27 cellular contexts compared by ENCODE assay signal in genomic region chr4:66842401-66842800, GRCh38.
"Had no signal": no experiment of that assay in that cellular context is flagged by ENCODE, and none has a peak within 500 bp of the region (broad histone marks: within the 10 kb centered on the region; RNA-seq: fewer than 3 reads in every experiment).

No MANE protein-coding gene starts in this region.

- ATAC-seq: left colon; left lung; lower lobe of right lung; naive thymus-derived CD8-positive, alpha-beta T cell; pancreas; psoas muscle; right lobe of liver; stimulated activated memory B cell treated with anti-CD40 and anti-IgM and Interleukin-4, amounts not matched to agents 10 μg/mL and 1 μg/mL and 100 μg/mL, for 72 hours; stimulated activated naive CD8-positive, alpha-beta T cell treated with anti-CD3 and anti-CD28 coated beads, Interleukin-15, amount 100 ng/mL, for 72 hours had no signal

- H3K4me3 ChIP-seq: left lung, lower lobe of right lung, pancreas, psoas muscle, right atrium auricular region, right lobe of liver, smooth muscle cell, tibial nerve, uterus had no signal

- H3K27me3 ChIP-seq: left lung, pancreas, right atrium auricular region, right lobe of liver, tibial nerve, uterus had no signal

- FAIRE-seq: kidney, pancreas had no signal

- H3K27ac ChIP-seq: left lung, lower lobe of right lung, pancreas, psoas muscle, right atrium auricular region, right lobe of liver, tibial nerve, uterus had no signal

- H3K9me3 ChIP-seq: left lung, lower lobe of right lung, pancreas, psoas muscle, right atrium auricular region, right lobe of liver, tibial nerve, uterus had no signal

- H3K36me3 ChIP-seq: left lung, lower lobe of right lung, pancreas, right atrium auricular region, right lobe of liver, tibial nerve, uterus had no signal

- H3K4me3 Mint-ChIP-seq: naive thymus-derived CD8-positive, alpha-beta T cell; nephron; neural crest cell; stimulated activated memory B cell treated with anti-CD40 and anti-IgM and Interleukin-4, amounts not matched to agents 10 μg/mL and 1 μg/mL and 100 μg/mL, for 72 hours; stimulated activated naive CD8-positive, alpha-beta T cell treated with anti-CD3 and anti-CD28 coated beads, Interleukin-15, amount 100 ng/mL, for 72 hours; type B pancreatic cell had no signal

- DNase-seq: kidney; left colon; left lung; lower lobe of right lung; mammary epithelial cell; mesenchymal stem cell; naive thymus-derived CD8-positive, alpha-beta T cell; nucleus accumbens; pancreas; posterior cingulate gyrus; psoas muscle; right lobe of liver; stimulated activated CD4-positive, alpha-beta T cell treated with anti-CD3 and anti-CD28 coated beads, Interleukin-1b, Interleukin-23, amount 100 ng/mL, for 48 hours; stimulated activated CD4-positive, alpha-beta T cell treated with anti-CD3 and anti-CD28 coated beads, Interleukin-2, amount 100 ng/mL, for 48 hours; stimulated activated CD4-positive, alpha-beta T cell treated with anti-CD3 and anti-CD28 coated beads, Interleukin-4, amount 100 ng/mL, for 4 hours; stimulated activated CD8-positive, alpha-beta memory T cell treated with anti-CD3 and anti-CD28 coated beads, Interleukin-4, amount 100 ng/mL, for 48 hours; stimulated activated naive CD4-positive, alpha-beta T cell treated with Interleukin-2 at 50 U/mL for 16 hours; stimulated activated naive CD8-positive, alpha-beta T cell treated with anti-CD3 and anti-CD28 coated beads, Interleukin-15, amount 100 ng/mL, for 72 hours; substantia nigra; uterus had no signal

- H3K27ac Mint-ChIP-seq: naive thymus-derived CD8-positive, alpha-beta T cell; nephron; stimulated activated memory B cell treated with anti-CD40 and anti-IgM and Interleukin-4, amounts not matched to agents 10 μg/mL and 1 μg/mL and 100 μg/mL, for 72 hours; stimulated activated naive CD8-positive, alpha-beta T cell treated with anti-CD3 and anti-CD28 coated beads, Interleukin-15, amount 100 ng/mL, for 72 hours; type B pancreatic cell had no signal

- H3K4me1 Mint-ChIP-seq: naive thymus-derived CD8-positive, alpha-beta T cell; nephron; neural crest cell; stimulated activated memory B cell treated with anti-CD40 and anti-IgM and Interleukin-4, amounts not matched to agents 10 μg/mL and 1 μg/mL and 100 μg/mL, for 72 hours; stimulated activated naive CD8-positive, alpha-beta T cell treated with anti-CD3 and anti-CD28 coated beads, Interleukin-15, amount 100 ng/mL, for 72 hours had no signal

- H3K36me3 Mint-ChIP-seq: stimulated activated memory B cell treated with anti-CD40 and anti-IgM and Interleukin-4, amounts not matched to agents 10 μg/mL and 1 μg/mL and 100 μg/mL, for 72 hours; type B pancreatic cell had no signal

- H3K27me3 Mint-ChIP-seq: naive thymus-derived CD8-positive, alpha-beta T cell; stimulated activated memory B cell treated with anti-CD40 and anti-IgM and Interleukin-4, amounts not matched to agents 10 μg/mL and 1 μg/mL and 100 μg/mL, for 72 hours; stimulated activated naive CD8-positive, alpha-beta T cell treated with anti-CD3 and anti-CD28 coated beads, Interleukin-15, amount 100 ng/mL, for 72 hours; type B pancreatic cell had no signal
